ENCODE assay signal across 20 cellular contexts in genomic region chr21:45376459-45377324, GRCh38. TPM values are rescaled to one million over a fixed set of nuclear protein-coding genes. Genes with fewer than 3 reads are reported as not detected.
DNase-seq lines count a peak whose midpoint lies in the region; ATAC-seq and TF ChIP-seq lines count a peak whose summit lies in the region.
"Had no signal": no experiment of that assay in that cellular context is flagged by ENCODE, and none has a peak within 500 bp of the region (broad histone marks: within the 10 kb centered on the region; RNA-seq: fewer than 3 reads in every experiment).

No MANE protein-coding gene starts in this region.

- no peak overlapping the region for H3K4me3 ChIP-seq in osteoblast (ENCODE audit: insufficient read depth, low read length)
- H3K4me3 ChIP-seq in aorta (ENCODE audit: low read length in 2 of 2), result no peak overlapping the region
- H3K4me3 ChIP-seq: colonic mucosa had no signal

- intact Hi-C loops in natural killer cell (cut with micrococcal nuclease) (no loop called here), aorta (cut with DNase I) (no loop called here)

- no peaks in the 10 kb centered on the region for H3K4me1 Mint-ChIP-seq in natural killer cell treated with Interleukin-12 subunit alpha and Interleukin-12 subunit beta and Interleukin-15 and Interleukin-18, amount 100 ng/mL, for 72 hours (ENCODE audit: low read depth in 2 of 2)
- H3K4me1 Mint-ChIP-seq in natural killer cell (no peaks in the 10 kb centered on the region), glutamatergic neuron (ENCODE audit: low read depth, unreplicated experiment) (no peaks in the 10 kb centered on the region)

- H3K79me2 ChIP-seq in osteoblast (ENCODE audit: insufficient read depth, low read length), result no peaks in the 10 kb centered on the region

- H3K36me3 ChIP-seq in osteoblast (ENCODE audit: insufficient read depth, low read length) (no peaks in the 10 kb centered on the region), aorta (ENCODE audit: control insufficient read depth in 1 of 2, insufficient read depth in 2 of 2, low read length in 1 of 2) (no peaks in the 10 kb centered on the region)
- H3K36me3 ChIP-seq: colonic mucosa had no signal

- 86 to 93% methylated on average over 7 of the region's 7 CpGs for WGBS in aorta, 2 donors

- H3K27me3 ChIP-seq in osteoblast (ENCODE audit: insufficient read depth, low read length) (peaks cover 5% of the 10 kb centered on the region), aorta (ENCODE audit: control insufficient read depth in 1 of 2, insufficient read depth in 2 of 2, low read length in 1 of 2) (no peaks in the 10 kb centered on the region)
- H3K27me3 ChIP-seq: colonic mucosa had no signal

- no peak overlapping the region for H3K4me3 Mint-ChIP-seq in natural killer cell treated with Interleukin-12 subunit alpha and Interleukin-12 subunit beta and Interleukin-15 and Interleukin-18, amount 100 ng/mL, for 72 hours
- H3K4me3 Mint-ChIP-seq in natural killer cell (no peak overlapping the region), glutamatergic neuron (ENCODE audit: unreplicated experiment) (no peak overlapping the region)
- H3K4me3 Mint-ChIP-seq: activated T-cell treated with anti-CD3 and anti-CD28 coated beads, Interleukin-2, amount 50 U/mL, for 4 hours; brain had no signal

- no peaks in the 10 kb centered on the region for H4K20me1 ChIP-seq in osteoblast (ENCODE audit: insufficient read depth, low read length)

- TF ChIP-seq CTCF in natural killer cell (IDR thresholded peaks at IDR 0.05), result no peak
- TF ChIP-seq CTCF in glutamatergic neuron (IDR thresholded peaks at IDR 0.05; ENCODE audit: partially characterized antibody, unreplicated experiment), result no peak
- no peak for TF ChIP-seq CTCF in osteoblast (IDR thresholded peaks at IDR 0.05; ENCODE audit: extremely low read depth, low read depth, low read length)

- peaks cover 28 to 32% of the 10 kb centered on the region in 2 donors for H3K27me3 Mint-ChIP-seq in natural killer cell treated with Interleukin-12 subunit alpha and Interleukin-12 subunit beta and Interleukin-15 and Interleukin-18, amount 100 ng/mL, for 72 hours
- H3K27me3 Mint-ChIP-seq in natural killer cell (ENCODE audit: low read depth in 2 of 2) (peaks cover 15 to 40% of the 10 kb centered on the region in 2 donors), glutamatergic neuron (ENCODE audit: unreplicated experiment) (peaks cover 14% of the 10 kb centered on the region)

- H2AFZ ChIP-seq in osteoblast (ENCODE audit: low read length), result no peak overlapping the region

- H3K4me1 ChIP-seq in osteoblast (ENCODE audit: insufficient read depth, low read length) (no peaks in the 10 kb centered on the region), aorta (ENCODE audit: control insufficient read depth in 1 of 2, insufficient read depth in 2 of 2, low read length in 2 of 2) (no peaks in the 10 kb centered on the region)
- H3K4me1 ChIP-seq: colonic mucosa had no signal

- H3K9me3 ChIP-seq in osteoblast (ENCODE audit: low read depth, low read length) (no peaks in the 10 kb centered on the region), aorta (ENCODE audit: control insufficient read depth, low read length) (no peaks in the 10 kb centered on the region)
- H3K9me3 ChIP-seq: colonic mucosa had no signal

- no peak overlapping the region for H3K4me2 ChIP-seq in osteoblast (ENCODE audit: insufficient read depth, low read length)

- ATAC-seq in natural killer cell treated with Interleukin-12 subunit alpha and Interleukin-12 subunit beta and Interleukin-15 and Interleukin-18, amount 100 ng/mL, for 72 hours, result no peak
- ATAC-seq in natural killer cell (no peak), aorta (ENCODE audit: low FRiP score) (no peak), GM19023 (IDR thresholded peaks at IDR 0.05; ENCODE audit: unreplicated experiment) (no peak)
- no peak for ATAC-seq in stimulated activated naive CD8-positive, alpha-beta T cell treated with anti-CD3 and anti-CD28 coated beads, Interleukin-15, Interleukin-2, amounts not matched to agents 100 U/mL and 50 U/mL, for 24 hours
- ATAC-seq: activated T-cell treated with anti-CD3 and anti-CD28 coated beads, Interleukin-2, amount 50 U/mL, for 4 hours; foreskin keratinocyte; SK-N-SH treated with all-trans-retinoic acid at 6 μM for 48 hours had no signal

- H3K9me3 Mint-ChIP-seq in natural killer cell treated with Interleukin-12 subunit alpha and Interleukin-12 subunit beta and Interleukin-15 and Interleukin-18, amount 100 ng/mL, for 72 hours, result no peaks in the 10 kb centered on the region
- H3K9me3 Mint-ChIP-seq in natural killer cell (no peaks in the 10 kb centered on the region), glutamatergic neuron (ENCODE audit: unreplicated experiment) (peaks cover 23% of the 10 kb centered on the region)

- no peaks in the 10 kb centered on the region for H3K36me3 Mint-ChIP-seq in natural killer cell treated with Interleukin-12 subunit alpha and Interleukin-12 subunit beta and Interleukin-15 and Interleukin-18, amount 100 ng/mL, for 72 hours
- H3K36me3 Mint-ChIP-seq in natural killer cell (no peaks in the 10 kb centered on the region), glutamatergic neuron (ENCODE audit: unreplicated experiment) (peaks cover 12% of the 10 kb centered on the region)
- H3K36me3 Mint-ChIP-seq: brain had no signal

- H3K27ac Mint-ChIP-seq in natural killer cell treated with Interleukin-12 subunit alpha and Interleukin-12 subunit beta and Interleukin-15 and Interleukin-18, amount 100 ng/mL, for 72 hours, result no peak overlapping the region
- H3K27ac Mint-ChIP-seq in natural killer cell (no peak overlapping the region), glutamatergic neuron (ENCODE audit: unreplicated experiment) (no peak overlapping the region)

- peak; percentile 29 for DNase-seq in natural killer cell treated with Interleukin-12 subunit alpha and Interleukin-12 subunit beta and Interleukin-15 and Interleukin-18, amount 100 ng/mL, for 72 hours (ENCODE audit: low spot score)
- no peak for DNase-seq in natural killer cell
- DNase-seq in glutamatergic neuron, result peak; percentile 13
- peak; percentile 91 for DNase-seq in osteoblast (ENCODE audit: insufficient read length, low spot score, missing footprints)
- DNase-seq in aorta, result peak; percentile 12 to 76
- no peak for DNase-seq in stimulated activated naive CD8-positive, alpha-beta T cell treated with anti-CD3 and anti-CD28 coated beads, Interleukin-15, Interleukin-2, amounts not matched to agents 100 U/mL and 50 U/mL, for 24 hours
- DNase-seq in activated CD4-positive, alpha-beta T cell treated with anti-CD3 and anti-CD28 coated beads, Interleukin-2, amount 50 U/mL, for 48 hours, result no peak
- DNase-seq: activated T-cell treated with anti-CD3 and anti-CD28 coated beads, Interleukin-2, amount 50 U/mL, for 4 hours; colonic mucosa; foreskin keratinocyte; KG1; NCI-H1930; nucleus accumbens; small intestine; stimulated activated CD4-positive, alpha-beta T cell treated with anti-CD3 and anti-CD28 coated beads, Interleukin-4, amount 100 ng/mL, for 1 hour; substantia nigra; T-helper 9 cell had no signal

- H3K27ac ChIP-seq in osteoblast (ENCODE audit: low read depth, low read length) (no peak overlapping the region), aorta (ENCODE audit: low read depth in 1 of 2, low read length in 2 of 2) (no peak overlapping the region)
- H3K27ac ChIP-seq: colonic mucosa, foreskin keratinocyte had no signal

RNA-seq across cellular contexts. Expression of gene COL18A1, which starts 28.3 kb away (rescaled TPM):
- total RNA-seq in natural killer cell treated with Interleukin-12 subunit alpha and Interleukin-12 subunit beta and Interleukin-15 and Interleukin-18, amount 100 ng/mL, for 72 hours, result 1 to 10 TPM in 1 of 2 donors, under 1 TPM in 1; 0.31 to 1.3 TPM
- total RNA-seq in natural killer cell (10 to 100 TPM; 12.3 to 22.3 (median 12.7) TPM), glutamatergic neuron (ENCODE audit: unreplicated experiment) (9.5 TPM), osteoblast (8.3 and 8.8 TPM in 2 replicates), aorta (100 to 1,000 TPM; 289 to 301 TPM)
- polyA plus RNA-seq in aorta, result 100 to 1,000 TPM in 1 of 2 donors, 10 to 100 TPM in 1; 97.3 to 963 TPM

Comparison
In these comparisons a context has a peak if more than half of its experiments do, and no peak if none do; other contexts are left out.
1. DNase-seq: peak in natural killer cell treated with Interleukin-12 subunit alpha and Interleukin-12 subunit beta and Interleukin-15 and Interleukin-18, amount 100 ng/mL, for 72 hours (single experiment), glutamatergic neuron (single experiment), osteoblast (single experiment) and aorta (2 of 2); none in natural killer cell (single experiment), stimulated activated naive CD8-positive, alpha-beta T cell treated with anti-CD3 and anti-CD28 coated beads, Interleukin-15, Interleukin-2, amounts not matched to agents 100 U/mL and 50 U/mL, for 24 hours (single experiment) and activated CD4-positive, alpha-beta T cell treated with anti-CD3 and anti-CD28 coated beads, Interleukin-2, amount 50 U/mL, for 48 hours (0 of 2).
2. RNA of gene COL18A1, which starts 28.3 kb away (total RNA-seq): 289 to 301 TPM in aorta; 12.3 to 22.3 TPM in natural killer cell, 9.5 TPM in glutamatergic neuron (single experiment), 8.3 to 8.8 TPM in osteoblast and 0.31 to 1.3 TPM in natural killer cell treated with Interleukin-12 subunit alpha and Interleukin-12 subunit beta and Interleukin-15 and Interleukin-18, amount 100 ng/mL, for 72 hours; every median in the first group is over 10 times any median in the second.